Comparison of ENCODE assay signal across 12 cellular contexts in the genomic region with DNA sequence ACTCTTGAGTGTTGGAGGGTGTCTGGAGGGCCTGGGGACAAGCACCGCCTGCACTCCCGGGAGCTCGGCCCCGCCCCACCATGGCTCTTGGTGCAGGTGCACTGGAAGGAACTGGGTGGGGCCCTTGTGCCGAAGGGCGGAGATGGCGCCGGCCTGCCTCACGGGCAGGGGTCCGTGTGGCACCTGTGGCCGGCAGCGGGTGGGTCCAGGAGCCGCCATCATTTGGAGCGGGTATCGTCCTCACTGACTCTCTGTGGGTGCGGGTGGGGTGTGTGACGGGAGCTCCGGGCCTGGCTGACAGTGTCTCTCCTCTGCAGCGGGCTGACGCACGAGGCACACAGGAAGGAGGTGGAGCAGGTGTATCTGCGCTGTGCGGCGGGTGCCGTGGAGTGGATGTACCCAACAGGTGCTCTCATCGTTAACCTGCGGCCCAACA. TPM values are rescaled to one million over a fixed set of nuclear protein-coding genes. Genes with fewer than 3 reads are reported as not detected.
A peak's percentile ranks its signal among the peaks of the same experiment; 100 is the strongest.
DNase-seq lines count a peak whose midpoint lies in the region; ATAC-seq lines count a peak whose summit lies in the region.
"Had no signal": no experiment of that assay in that cellular context is flagged by ENCODE, and none has a peak within 500 bp of the region (broad histone marks: within the 10 kb centered on the region; RNA-seq: fewer than 3 reads in every experiment).

No MANE protein-coding gene starts in this region.

- H3K4me3 ChIP-seq in esophagus (ENCODE audit: low read depth in 1 of 2, low read length in 2 of 2) = peak overlapping the region; percentile 12 to 33
- H3K4me3 ChIP-seq in skin epidermis = no peak overlapping the region

- no peaks in the 10 kb centered on the region for H3K9me3 ChIP-seq in esophagus (ENCODE audit: control insufficient read depth in 2 of 2, insufficient read depth in 1 of 2, low read depth in 1 of 2, low read length in 1 of 2)

- H3K36me3 ChIP-seq in esophagus (ENCODE audit: control insufficient read depth in 2 of 2, insufficient read depth in 2 of 2, low read length in 1 of 2) = peaks cover 0 to 35% of the 10 kb centered on the region in 2 donors

- ATAC-seq in HG03571 (IDR thresholded peaks at IDR 0.05; ENCODE audit: unreplicated experiment) = no peak

- H3K27ac ChIP-seq in esophagus (ENCODE audit: low read depth in 2 of 2, low read length in 1 of 2) (peak overlapping the region in 1 of 2 donors; percentile 48), skin epidermis (peak overlapping the region in 14 of 21 experiments; percentile 13 to 96 (median 76))
- H3K27ac ChIP-seq: 22Rv1, foreskin keratinocyte had no signal

- peaks cover 10 to 43% of the 10 kb centered on the region in 2 donors for H3K4me1 ChIP-seq in esophagus (ENCODE audit: control insufficient read depth in 2 of 2, insufficient read depth in 2 of 2, low read length in 1 of 2)
- H3K4me1 ChIP-seq: foreskin keratinocyte had no signal

- WGBS in esophagus, 2 donors = 80 to 83% methylated on average over 26 to 27 of the region's 27 CpGs

- DNase-seq in NCI-H1105 treated with DMSO at 0.1 percent for 48 hours (lab: John Stamatoyannopoulos, UW) (peak; percentile 30), NCI-H1105 (lab: John Stamatoyannopoulos, UW) (no peak), NCI-H187 (lab: John Stamatoyannopoulos, UW) (peak; percentile 83 to 88), iPS-NIHi11 (ENCODE audit: low spot score) (no peak), activated gamma-delta T cell treated with Interleukin-2 at 50 U/mL for 16 hours (no peak)
- DNase-seq: activated CD4-positive, alpha-beta T cell treated with anti-CD3 and anti-CD28 coated beads, Interleukin-2, amount 50 U/mL, for 4 hours; foreskin keratinocyte; mammary epithelial cell had no signal

- H3K27me3 ChIP-seq in esophagus (ENCODE audit: control insufficient read depth in 1 of 2, insufficient read depth in 2 of 2, low read length in 2 of 2) = no peaks in the 10 kb centered on the region

RNA-seq across cellular contexts. Expression of a gene that starts 5.2 kb away (rescaled TPM):
- polyA plus RNA-seq in esophagus = 100 to 1,000 TPM; 143 to 169 TPM

Comparison
In these comparisons a context has a peak if more than half of its experiments do, and no peak if none do; other contexts are left out.
1. DNase-seq: peak in NCI-H1105 treated with DMSO at 0.1 percent for 48 hours (single experiment) and NCI-H187 (2 of 2); none in NCI-H1105 (single experiment), iPS-NIHi11 (single experiment) and activated gamma-delta T cell treated with Interleukin-2 at 50 U/mL for 16 hours (single experiment).
2. H3K4me3 ChIP-seq: peak in esophagus (2 of 2); none in skin epidermis (0 of 7).